In the genomic region with DNA sequence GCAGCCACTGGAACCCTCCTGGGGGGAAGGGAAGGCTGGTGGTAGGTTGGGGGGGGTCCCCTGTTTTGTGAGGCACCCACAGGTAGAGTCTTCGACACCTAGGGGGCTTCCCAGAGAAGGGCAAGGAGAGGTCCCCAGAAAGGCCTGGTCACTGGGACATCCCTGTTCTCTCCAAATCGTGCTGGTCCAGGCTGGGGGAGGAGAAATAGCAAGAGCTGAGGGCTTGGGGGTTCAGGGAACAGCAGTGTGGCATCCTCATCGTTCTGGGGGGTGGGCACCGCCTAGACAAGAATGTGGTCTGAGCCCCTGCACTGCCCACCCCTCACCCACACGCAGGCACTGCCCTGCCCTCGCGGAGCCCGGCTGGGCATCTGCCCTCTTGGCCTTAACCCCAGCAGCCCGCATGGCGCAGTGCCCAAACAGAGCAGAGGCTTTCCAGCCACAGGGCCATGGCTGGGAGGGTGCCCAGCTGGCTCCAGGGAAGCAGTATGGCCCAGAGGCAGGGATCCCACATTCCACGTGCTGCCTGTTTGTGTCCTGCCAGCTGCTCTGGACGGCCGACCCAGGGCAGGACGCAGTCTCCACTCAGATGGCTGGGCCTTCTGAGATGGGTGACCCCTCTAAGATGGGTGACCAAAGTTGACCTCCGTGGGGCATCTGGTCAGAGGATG, we compare ENCODE assay signal across 12 cellular contexts. TPM values are rescaled to one million over a fixed set of nuclear protein-coding genes. Genes with fewer than 3 reads are reported as not detected.
DNase-seq lines count a peak whose midpoint lies in the region; ATAC-seq and TF ChIP-seq lines count a peak whose summit lies in the region.
"Had no signal": no experiment of that assay in that cellular context is flagged by ENCODE, and none has a peak within 500 bp of the region (broad histone marks: within the 10 kb centered on the region; RNA-seq: fewer than 3 reads in every experiment).

No MANE protein-coding gene starts in this region.

- no peak overlapping the region for H3K4me2 ChIP-seq in PC-9

- peaks cover 0 to 8% of the 10 kb centered on the region in 2 donors for H3K27me3 ChIP-seq in body of pancreas
- H3K27me3 ChIP-seq in layer of hippocampus (ENCODE audit: control insufficient read depth, insufficient read depth, low read length) = no peaks in the 10 kb centered on the region
- H3K27me3 ChIP-seq in sigmoid colon = no peaks in the 10 kb centered on the region
- H3K27me3 ChIP-seq in PC-9 (ENCODE audit: insufficient read depth, low read depth) = no peaks in the 10 kb centered on the region

- POLR2A ChIA-PET in PC-9 (lab: Charles Lee; ENCODE audit: unreplicated experiment) = no interaction called here

- no peak overlapping the region for H2AFZ ChIP-seq in PC-9

- no peak for TF ChIP-seq EP300 in sigmoid colon (IDR thresholded peaks at IDR 0.05)

- H3K36me3 ChIP-seq in body of pancreas (replicated peaks in 1 of 2; ENCODE audit: insufficient read depth in 1 of 2, low read depth in 2 of 2) = no peaks in the 10 kb centered on the region
- H3K36me3 ChIP-seq in sigmoid colon = peaks cover 0 to 15% (median 5%) of the 10 kb centered on the region in 4 donors
- H3K36me3 ChIP-seq in PC-9 (ENCODE audit: low read depth) = no peaks in the 10 kb centered on the region

- no TSS peak for BruUV-seq in PC-9 (replicated peaks; lab: Mats Ljungman, UMichigan)

- intact Hi-C loops in body of pancreas (cut with DNase I) (no loop called here), sigmoid colon (cut with DNase I) (no loop called here), PC-9 (cut with micrococcal nuclease; ENCODE audit: unreplicated experiment) (no loop called here)

- ATAC-seq in body of pancreas (peak; percentile 39), GM18511 (IDR thresholded peaks at IDR 0.05; ENCODE audit: unreplicated experiment) (no peak)
- ATAC-seq: GM12878 had no signal

- peak; percentile 77 for DNase-seq in EH (ENCODE audit: low read depth)
- DNase-seq in body of pancreas = peak; percentile 58 to 82 (median 71)
- peak; percentile 89 for DNase-seq in sigmoid colon
- no peak for DNase-seq in activated T-cell treated with anti-CD3 and anti-CD28 coated beads, Interleukin-2, amount 50 U/mL, for 48 hours
- DNase-seq in T-helper 2 cell = no peak
- DNase-seq in PC-9 = no peak
- DNase-seq: dermis blood vessel endothelial cell; NCI-H748 treated with DMSO at 0.1 percent for 48 hours; stimulated activated naive CD8-positive, alpha-beta T cell treated with anti-CD3 and anti-CD28 coated beads, Interleukin-15, Interleukin-2, amounts not matched to agents 100 U/mL and 50 U/mL, for 24 hours had no signal

- no peaks in the 10 kb centered on the region for H3K9me2 ChIP-seq in PC-9 (ENCODE audit: insufficient read depth)

- TF ChIP-seq CTCF in body of pancreas (IDR thresholded peaks at IDR 0.05) = no peak
- TF ChIP-seq CTCF in sigmoid colon (IDR thresholded peaks at IDR 0.05) = no peak
- TF ChIP-seq CTCF in PC-9 (conservative IDR thresholded peaks at IDR 0.05) = no peak

- H3K27ac ChIP-seq in body of pancreas = no peak overlapping the region
- peak overlapping the region; percentile 75 for H3K27ac ChIP-seq in layer of hippocampus (ENCODE audit: low read depth, low read length)
- peak overlapping the region in 3 of 4 donors; percentile 62 to 71 (median 70) for H3K27ac ChIP-seq in sigmoid colon
- no peak overlapping the region for H3K27ac ChIP-seq in PC-9

- TF ChIP-seq POLR2A in body of pancreas (IDR thresholded peaks at IDR 0.05) (no peak), sigmoid colon (IDR thresholded peaks at IDR 0.05) (no peak)

- CTCF ChIA-PET in PC-9 (lab: Charles Lee) = no interaction called here

- H3K4me3 ChIP-seq in body of pancreas (no peak overlapping the region), sigmoid colon (no peak overlapping the region), PC-9 (no peak overlapping the region)
- H3K4me3 ChIP-seq: GM12878 had no signal

- H3K79me2 ChIP-seq in PC-9 (ENCODE audit: low read depth) = no peaks in the 10 kb centered on the region

- WGBS in body of pancreas, 2 donors = 33 to 71% methylated on average over 3 to 15 of the region's 15 CpGs
- 68 to 77% methylated on average over 15 of the region's 15 CpGs for WGBS in sigmoid colon, 2 donors

- H3K4me1 ChIP-seq in body of pancreas (peaks cover 27% of the 10 kb centered on the region), sigmoid colon (peaks cover 0 to 33% (median 30%) of the 10 kb centered on the region in 4 donors), PC-9 (replicated peaks; ENCODE audit: insufficient read depth) (no peaks in the 10 kb centered on the region)

- no peaks in the 10 kb centered on the region for H4K20me1 ChIP-seq in PC-9 (ENCODE audit: insufficient read depth)

- H3F3A ChIP-seq in PC-9 (ENCODE audit: insufficient read depth, low read depth) = no peaks in the 10 kb centered on the region

- no peaks in the 10 kb centered on the region for H3K9me3 ChIP-seq in body of pancreas
- no peaks in the 10 kb centered on the region for H3K9me3 ChIP-seq in sigmoid colon
- no peaks in the 10 kb centered on the region for H3K9me3 ChIP-seq in PC-9 (ENCODE audit: insufficient read depth, low read depth)

RNA-seq across cellular contexts. Expression of gene SCARF2, which starts 14.5 kb away (rescaled TPM):
- total RNA-seq in body of pancreas (10 to 100 TPM in 1 of 2 donors, 1 to 10 TPM in 1; 9.9 to 13.5 TPM), sigmoid colon (10 to 100 TPM in 3 of 4 donors, 1 to 10 TPM in 1; 6.4 to 12.8 (median 10.4) TPM), PC-9 (2021) (0.52 and 1.7 TPM in 2 replicates)
- 1 to 10 TPM in 1 of 3 donors, under 1 TPM in 2; under 0.01 to 1.9 (median 0.46) TPM for polyA plus RNA-seq in sigmoid colon

RNA-seq across cellular contexts. Expression of gene ZNF74, which starts 29.1 kb away (rescaled TPM):
- total RNA-seq in body of pancreas (10 to 100 TPM in 1 of 2 donors, 1 to 10 TPM in 1; 7.3 to 10.4 TPM), sigmoid colon (10 to 100 TPM; 11.4 to 18.8 (median 15.2) TPM), PC-9 (2021) (8.1 and 15.2 TPM in 2 replicates)
- 1 to 10 TPM; 1.4 to 4.8 (median 2.4) TPM for polyA plus RNA-seq in sigmoid colon

Comparison
In these comparisons a context has a peak if more than half of its experiments do, and no peak if none do; other contexts are left out.
1. DNase-seq: peak in EH (single experiment), body of pancreas (4 of 4) and sigmoid colon (single experiment); none in activated T-cell treated with anti-CD3 and anti-CD28 coated beads, Interleukin-2, amount 50 U/mL, for 48 hours (0 of 2), T-helper 2 cell (0 of 5) and PC-9 (0 of 2).
2. H3K27ac ChIP-seq: peak in layer of hippocampus (single experiment) and sigmoid colon (3 of 4); none in body of pancreas (0 of 4) and PC-9 (single experiment).